Comparison of ENCODE assay signal across 18 cellular contexts in genomic region chr19:55240713-55241020, GRCh38. TPM values are rescaled to one million over a fixed set of nuclear protein-coding genes. Genes with fewer than 3 reads are reported as not detected.
DNase-seq lines count a peak whose midpoint lies in the region; ATAC-seq, FAIRE-seq and TF ChIP-seq lines count a peak whose summit lies in the region.
"Had no signal": no experiment of that assay in that cellular context is flagged by ENCODE, and none has a peak within 500 bp of the region (broad histone marks: within the 10 kb centered on the region; RNA-seq: fewer than 3 reads in every experiment).

No MANE protein-coding gene starts in this region.

- H3K4me3 ChIP-seq in osteoblast (ENCODE audit: insufficient read depth, low read length): no peak overlapping the region

- H3K4me1 ChIP-seq in osteoblast (ENCODE audit: insufficient read depth, low read length): no peaks in the 10 kb centered on the region
- H3K4me1 ChIP-seq: Caco-2 had no signal

- H3K27me3 ChIP-seq in osteoblast (ENCODE audit: insufficient read depth, low read length): no peaks in the 10 kb centered on the region

- no peak for FAIRE-seq in D721Med (lab: Jason Lieb, UNC)

- peak overlapping the region; percentile 57 for H3K4me3 Mint-ChIP-seq in endothelial cell (ENCODE audit: unreplicated experiment)
- H3K4me3 Mint-ChIP-seq: CD4-positive, alpha-beta T cell had no signal

- H3K27me3 Mint-ChIP-seq in endothelial cell (ENCODE audit: unreplicated experiment): peaks cover 6% of the 10 kb centered on the region
- H3K27me3 Mint-ChIP-seq: CD4-positive, alpha-beta T cell had no signal

- TF ChIP-seq CTCF in RWPE1 (conservative IDR thresholded peaks at IDR 0.05; ENCODE audit: low read depth) (no peak), endothelial cell (IDR thresholded peaks at IDR 0.05; ENCODE audit: unreplicated experiment) (no peak), osteoblast (IDR thresholded peaks at IDR 0.05; ENCODE audit: extremely low read depth, low read depth, low read length) (no peak), D721Med (IDR thresholded peaks at IDR 0.05; ENCODE audit: insufficient read depth, missing control alignments) (no peak)

- H3K79me2 ChIP-seq in osteoblast (ENCODE audit: insufficient read depth, low read length): peaks cover 10% of the 10 kb centered on the region

- H3K27ac ChIP-seq in RWPE1: 0 out of 2 replicates have a peak overlapping the region, but pooled peaks have one; percentile 1
- H3K27ac ChIP-seq in osteoblast (ENCODE audit: low read depth, low read length): no peak overlapping the region
- H3K27ac ChIP-seq: C4-2B, HL-60 had no signal

- CTCF ChIA-PET in RWPE1 (lab: Yijun Ruan, JAX): no interaction called here

- no peaks in the 10 kb centered on the region for H3K9me3 ChIP-seq in osteoblast (ENCODE audit: low read depth, low read length)
- H3K9me3 ChIP-seq: Caco-2 had no signal

- no peaks in the 10 kb centered on the region for H3K4me1 Mint-ChIP-seq in endothelial cell (ENCODE audit: unreplicated experiment)

- peaks cover 8% of the 10 kb centered on the region for H4K20me1 ChIP-seq in osteoblast (ENCODE audit: insufficient read depth, low read length)

- no peak overlapping the region for H3K27ac Mint-ChIP-seq in endothelial cell (ENCODE audit: unreplicated experiment)
- H3K27ac Mint-ChIP-seq: CD4-positive, alpha-beta T cell had no signal

- peaks cover 52% of the 10 kb centered on the region for H3K36me3 Mint-ChIP-seq in endothelial cell (ENCODE audit: low read depth, unreplicated experiment)

- peaks cover 76% of the 10 kb centered on the region for H3K36me3 ChIP-seq in osteoblast (ENCODE audit: insufficient read depth, low read length)

- H3K9me3 Mint-ChIP-seq in endothelial cell (ENCODE audit: unreplicated experiment): no peaks in the 10 kb centered on the region
- H3K9me3 Mint-ChIP-seq: CD4-positive, alpha-beta T cell had no signal

- no peak overlapping the region for H3K4me2 ChIP-seq in osteoblast (ENCODE audit: insufficient read depth, low read length)

- DNase-seq in Ammon's horn (ENCODE audit: low spot score) (peak; percentile 20), RWPE1 (ENCODE audit: low spot score) (no peak), endothelial cell (ENCODE audit: low spot score) (no peak), osteoblast (ENCODE audit: insufficient read length, low spot score, missing footprints) (peak; percentile 34), D721Med (ENCODE audit: insufficient read length, low spot score) (no peak), iPS-NIHi11 (ENCODE audit: low spot score) (no peak)
- DNase-seq: Caco-2; CD4-positive, alpha-beta T cell; DMS153; DMS79; GF-D8; GOT3; H7 had no signal

- H2AFZ ChIP-seq in osteoblast (ENCODE audit: low read length): no peak overlapping the region

- POLR2A ChIA-PET in RWPE1 (lab: Yijun Ruan, JAX; ENCODE audit: low non-redundant PET): no interaction called here

- no peak for ATAC-seq in HG02870 (IDR thresholded peaks at IDR 0.05; ENCODE audit: unreplicated experiment)
- no peak for ATAC-seq in HG03095 (IDR thresholded peaks at IDR 0.05; ENCODE audit: unreplicated experiment)
- ATAC-seq: HCT116 had no signal

RNA-seq across cellular contexts. Expression of gene TMEM86B, which starts 12.1 kb away (rescaled TPM):
- total RNA-seq in endothelial cell (ENCODE audit: unreplicated experiment): 4.1 TPM
- total RNA-seq in osteoblast: 1.5 and 2.5 TPM in 2 replicates

RNA-seq across cellular contexts. Expression of gene PPP6R1, which starts 18.1 kb away (rescaled TPM):
- total RNA-seq in endothelial cell (ENCODE audit: unreplicated experiment) (65.6 TPM), osteoblast (27.1 and 32.6 TPM in 2 replicates)

RNA-seq across cellular contexts. Expression of gene PTPRH, which starts 31.4 kb away (rescaled TPM):
- total RNA-seq in endothelial cell (ENCODE audit: unreplicated experiment) (not detected), osteoblast (0.88 and 1.1 TPM in 2 replicates)
- total RNA-seq: CD4-positive, alpha-beta T cell had no signal

RNA-seq across cellular contexts. Expression of gene HSPBP1, which starts 39.2 kb away (rescaled TPM):
- total RNA-seq in endothelial cell (ENCODE audit: unreplicated experiment): 24.6 TPM
- total RNA-seq in osteoblast: 20.6 and 26.4 TPM in 2 replicates

RNA-seq across cellular contexts. Expression of gene BRSK1, which starts 43.1 kb away (rescaled TPM):
- total RNA-seq in endothelial cell (ENCODE audit: unreplicated experiment) (14.1 TPM), osteoblast (1.8 and 4.0 TPM in 2 replicates)

Comparison
In these comparisons a context has a peak if more than half of its experiments do, and no peak if none do; other contexts are left out.
1. DNase-seq: peak in Ammon's horn (single experiment) and osteoblast (single experiment); none in RWPE1 (single experiment), endothelial cell (single experiment), D721Med (single experiment) and iPS-NIHi11 (single experiment).